Comparison of ENCODE assay signal across 11 cellular contexts in genomic region chr12:6830286-6830892, GRCh38. TPM values are rescaled to one million over a fixed set of nuclear protein-coding genes. Genes with fewer than 3 reads are reported as not detected.
DNase-seq lines count a peak whose midpoint lies in the region; FAIRE-seq and TF ChIP-seq lines count a peak whose summit lies in the region.
"Had no signal": no experiment of that assay in that cellular context is flagged by ENCODE, and none has a peak within 500 bp of the region (broad histone marks: within the 10 kb centered on the region; RNA-seq: fewer than 3 reads in every experiment).

No MANE protein-coding gene starts in this region.

- H3K9me3 Mint-ChIP-seq in progenitor cell of endocrine pancreas (ENCODE audit: low read depth) = no peaks in the 10 kb centered on the region

- H3K4me3 Mint-ChIP-seq in progenitor cell of endocrine pancreas (ENCODE audit: low read depth) = peak overlapping the region; percentile 87

- DNase-seq in progenitor cell of endocrine pancreas (ENCODE audit: low spot score, unreplicated experiment) (no peak), GM19239 (ENCODE audit: insufficient read length, low spot score) (no peak), head of caudate nucleus (no peak)
- DNase-seq: activated effector memory CD4-positive, alpha-beta T cell treated with Interleukin-2 at 50 U/mL for 16 hours; effector memory CD4-positive, alpha-beta T cell; NCI-H1694; OCI-M1; stimulated activated CD4-positive, alpha-beta T cell treated with anti-CD3 and anti-CD28 coated beads, Interleukin-4, amount 100 ng/mL, for 24 hours; thyroid gland had no signal

- H3K27ac Mint-ChIP-seq in progenitor cell of endocrine pancreas = no peak overlapping the region

- H3K4me1 ChIP-seq in HUES64 (ENCODE audit: insufficient read depth, low read length) (peaks cover 11% of the 10 kb centered on the region), ectodermal cell (ENCODE audit: control insufficient read depth, insufficient read depth, low read length) (peaks cover 22% of the 10 kb centered on the region)

- H3K27ac ChIP-seq in HUES64 (ENCODE audit: low read depth, low read length) = no peak overlapping the region
- H3K27ac ChIP-seq in ectodermal cell (ENCODE audit: insufficient read depth, low read depth, low read length, poor library complexity, severe bottlenecking) = no peak overlapping the region

- peaks cover 6% of the 10 kb centered on the region for H3K4me1 Mint-ChIP-seq in progenitor cell of endocrine pancreas (ENCODE audit: low read depth)

- H3K9me3 ChIP-seq in HUES64 (ENCODE audit: insufficient read depth, low read depth, low read length) (no peaks in the 10 kb centered on the region), ectodermal cell (ENCODE audit: control insufficient read depth, low read length) (no peaks in the 10 kb centered on the region)
- H3K9me3 ChIP-seq: thyroid gland had no signal

- peaks cover 49% of the 10 kb centered on the region for H3K36me3 ChIP-seq in HUES64 (ENCODE audit: insufficient read depth, low read length)
- peaks cover 29% of the 10 kb centered on the region for H3K36me3 ChIP-seq in ectodermal cell (ENCODE audit: control insufficient read depth, insufficient read depth, low read length)
- H3K36me3 ChIP-seq: thyroid gland had no signal

- FAIRE-seq in GM19239 (lab: Jason Lieb, UNC) = no peak

- peaks cover under 1% of the 10 kb centered on the region; the same call in 1 of the 2 replicates for H3K27me3 ChIP-seq in HUES64 (ENCODE audit: insufficient read depth, low read length)
- no peaks in the 10 kb centered on the region for H3K27me3 ChIP-seq in ectodermal cell (ENCODE audit: control insufficient read depth, insufficient read depth, low read length, poor library complexity, severe bottlenecking)
- H3K27me3 ChIP-seq: thyroid gland had no signal

- WGBS in HUES64 = 89% methylated on average over 11 of the region's 11 CpGs
- WGBS in ectodermal cell, 2 experiments = 89 to 91% methylated on average over 11 of the region's 11 CpGs

- peak overlapping the region; percentile 97; the same call in 1 of the 2 replicates for H3K4me3 ChIP-seq in HUES64 (ENCODE audit: low read length)
- H3K4me3 ChIP-seq in ectodermal cell (ENCODE audit: insufficient read depth, low read depth, low read length) = peak overlapping the region; percentile 96
- H3K4me3 ChIP-seq: thyroid gland had no signal

- no peak for TF ChIP-seq CTCF in progenitor cell of endocrine pancreas (IDR thresholded peaks at IDR 0.05; ENCODE audit: unreplicated experiment)

- peaks cover 20% of the 10 kb centered on the region for H3K27me3 Mint-ChIP-seq in progenitor cell of endocrine pancreas

- no peak overlapping the region for H3K9ac ChIP-seq in HUES64 (ENCODE audit: low read depth, low read length)

- peaks cover 7% of the 10 kb centered on the region for H3K36me3 Mint-ChIP-seq in progenitor cell of endocrine pancreas (ENCODE audit: insufficient read depth)

- intact Hi-C loops in head of caudate nucleus (cut with DNase I) = no loop called here

RNA-seq across cellular contexts. Expression of gene P3H3, which starts 2.2 kb away (rescaled TPM):
- 23.3 TPM for polyA plus RNA-seq in HUES64 (2013, experiment 1 of 2)
- 24.5 TPM for polyA plus RNA-seq in HUES64 (2013, experiment 2 of 2)
- polyA plus RNA-seq in ectodermal cell (2013, experiment 1 of 4) = 78.0 TPM
- 71.0 TPM for polyA plus RNA-seq in ectodermal cell (2013, experiment 2 of 4)
- polyA plus RNA-seq in ectodermal cell (2013, experiment 3 of 4) = 49.6 TPM
- 52.8 TPM for polyA plus RNA-seq in ectodermal cell (2013, experiment 4 of 4)
- total RNA-seq in progenitor cell of endocrine pancreas = 30.6 TPM in 2 replicates

RNA-seq across cellular contexts. Expression of gene GPR162, which starts 8.8 kb away (rescaled TPM):
- 5.8 TPM for polyA plus RNA-seq in HUES64 (2013, experiment 1 of 2)
- polyA plus RNA-seq in HUES64 (2013, experiment 2 of 2) = 9.2 TPM
- polyA plus RNA-seq in ectodermal cell (2013, experiment 1 of 4) = 61.5 TPM
- polyA plus RNA-seq in ectodermal cell (2013, experiment 2 of 4) = 58.9 TPM
- 47.7 TPM for polyA plus RNA-seq in ectodermal cell (2013, experiment 3 of 4)
- polyA plus RNA-seq in ectodermal cell (2013, experiment 4 of 4) = 53.2 TPM
- total RNA-seq in progenitor cell of endocrine pancreas = 5.5 and 6.3 TPM in 2 replicates

RNA-seq across cellular contexts. Expression of gene GNB3, which starts 10.3 kb away (rescaled TPM):
- 6.4 TPM for polyA plus RNA-seq in HUES64 (2013, experiment 1 of 2)
- polyA plus RNA-seq in HUES64 (2013, experiment 2 of 2) = 4.9 TPM
- polyA plus RNA-seq in ectodermal cell (2013, experiment 1 of 4) = 17.2 TPM
- 16.4 TPM for polyA plus RNA-seq in ectodermal cell (2013, experiment 2 of 4)
- polyA plus RNA-seq in ectodermal cell (2013, experiment 3 of 4) = 14.3 TPM
- polyA plus RNA-seq in ectodermal cell (2013, experiment 4 of 4) = 13.4 TPM
- total RNA-seq in progenitor cell of endocrine pancreas = 5.6 and 7.0 TPM in 2 replicates

RNA-seq across cellular contexts. Expression of gene CDCA3, which starts 20.7 kb away (rescaled TPM):
- 47.6 TPM for polyA plus RNA-seq in HUES64 (2013, experiment 1 of 2)
- 50.7 TPM for polyA plus RNA-seq in HUES64 (2013, experiment 2 of 2)
- polyA plus RNA-seq in ectodermal cell (2013, experiment 1 of 4) = 48.6 TPM
- polyA plus RNA-seq in ectodermal cell (2013, experiment 2 of 4) = 40.9 TPM
- 52.4 TPM for polyA plus RNA-seq in ectodermal cell (2013, experiment 3 of 4)
- polyA plus RNA-seq in ectodermal cell (2013, experiment 4 of 4) = 48.8 TPM
- 36.1 and 40.6 TPM in 2 replicates for total RNA-seq in progenitor cell of endocrine pancreas

RNA-seq across cellular contexts. Expression of gene USP5, which starts 21.6 kb away (rescaled TPM):
- polyA plus RNA-seq in HUES64 (2013, experiment 1 of 2) = 69.7 TPM
- 67.6 TPM for polyA plus RNA-seq in HUES64 (2013, experiment 2 of 2)
- 105 TPM for polyA plus RNA-seq in ectodermal cell (2013, experiment 1 of 4)
- polyA plus RNA-seq in ectodermal cell (2013, experiment 2 of 4) = 99.8 TPM
- 73.9 TPM for polyA plus RNA-seq in ectodermal cell (2013, experiment 3 of 4)
- polyA plus RNA-seq in ectodermal cell (2013, experiment 4 of 4) = 76.2 TPM
- total RNA-seq in progenitor cell of endocrine pancreas = 183 and 185 TPM in 2 replicates
